ENCODE assay signal across 8 cellular contexts in the genomic region with DNA sequence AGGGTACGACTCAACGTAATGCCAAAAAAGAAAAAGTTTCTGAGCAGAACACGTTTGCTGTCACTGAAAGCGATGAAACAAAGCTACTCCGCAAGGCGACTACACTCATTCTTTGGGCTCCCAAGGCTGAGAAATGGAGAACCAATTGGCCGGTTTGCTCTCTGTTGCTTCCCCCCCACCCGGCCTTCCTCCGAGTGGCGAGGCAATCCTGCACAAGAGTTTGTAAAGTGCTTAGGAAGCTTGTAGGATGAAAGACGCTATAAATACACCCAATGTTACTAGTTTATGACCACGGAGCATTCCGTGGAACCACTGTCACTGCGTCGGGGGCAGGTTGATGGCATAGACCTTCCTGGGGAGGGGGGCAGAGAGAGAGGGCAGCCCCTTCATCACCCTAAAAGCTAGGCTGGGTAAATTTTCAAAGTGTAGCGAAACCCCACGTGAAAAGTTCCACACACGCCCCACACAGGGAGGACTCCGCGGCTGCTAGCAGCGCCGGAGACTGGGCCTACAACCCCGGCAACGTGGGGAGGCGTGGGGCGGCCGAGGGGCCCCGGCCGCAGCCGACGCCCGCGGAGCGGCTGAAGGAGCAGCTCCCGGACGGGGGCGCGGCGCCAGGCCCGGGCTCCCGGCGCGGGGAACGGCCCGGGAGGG. TPM values are rescaled to one million over a fixed set of nuclear protein-coding genes. Genes with fewer than 3 reads are reported as not detected.
DNase-seq lines count a peak whose midpoint lies in the region; ATAC-seq and TF ChIP-seq lines count a peak whose summit lies in the region.

No MANE protein-coding gene starts in this region.

- H3K27me3 ChIP-seq in DND-41 (ENCODE audit: insufficient read depth, low read length, poor library complexity), result no peaks in the 10 kb centered on the region
- no peaks in the 10 kb centered on the region for H3K27me3 ChIP-seq in foreskin keratinocyte
- H3K27me3 ChIP-seq in neural progenitor cell, result no peaks in the 10 kb centered on the region

- H3K9ac ChIP-seq in DND-41 (ENCODE audit: low read depth, low read length) (peak overlapping the region; percentile 79), neural progenitor cell (peak overlapping the region; percentile 83)

- peak overlapping the region; percentile 96 for H3K27ac Mint-ChIP-seq in activated T-helper 17 cell treated with anti-CD3 and anti-CD28 coated beads, Interleukin-2, amount 50 U/mL, for 72 hours
- peak overlapping the region; percentile 99 for H3K27ac Mint-ChIP-seq in neural progenitor cell

- H3K4me1 ChIP-seq in DND-41 (ENCODE audit: insufficient read depth, low read length), result peaks cover 65% of the 10 kb centered on the region
- H3K4me1 ChIP-seq in foreskin keratinocyte, result peaks cover 9% of the 10 kb centered on the region
- peaks cover 25% of the 10 kb centered on the region for H3K4me1 ChIP-seq in neural progenitor cell

- H3K4me3 ChIP-seq in DND-41 (ENCODE audit: low read depth in 1 of 2, low read length in 2 of 2), result peak overlapping the region; percentile 86 to 92; a peak in 3 of 4 replicates
- peak overlapping the region; percentile 94 for H3K4me3 ChIP-seq in neural progenitor cell

- H3K4me3 Mint-ChIP-seq in activated T-helper 17 cell treated with anti-CD3 and anti-CD28 coated beads, Interleukin-2, amount 50 U/mL, for 72 hours, result peak overlapping the region; percentile 99
- peak overlapping the region; percentile 100 for H3K4me3 Mint-ChIP-seq in neural progenitor cell

- TF ChIP-seq CTCF in DND-41 (IDR thresholded peaks at IDR 0.05; ENCODE audit: borderline replicate concordance, extremely low read depth, low read length, poor library complexity, severe bottlenecking), result no peak
- no peak for TF ChIP-seq CTCF in foreskin keratinocyte (conservative IDR thresholded peaks at IDR 0.05)
- no peak for TF ChIP-seq CTCF in neural progenitor cell (IDR thresholded peaks at IDR 0.05)

- H3K36me3 ChIP-seq in DND-41 (ENCODE audit: insufficient read depth, low read length), result peaks cover 14% of the 10 kb centered on the region; the same call in 1 of the 2 replicates
- H3K36me3 ChIP-seq in neural progenitor cell, result peaks cover 3% of the 10 kb centered on the region

- no peaks in the 10 kb centered on the region for H3F3A ChIP-seq in neural progenitor cell (ENCODE audit: low read depth)

- peaks cover 57% of the 10 kb centered on the region for H3K79me2 ChIP-seq in DND-41 (ENCODE audit: insufficient read depth, low read length)
- peaks cover 59% of the 10 kb centered on the region for H3K79me2 ChIP-seq in neural progenitor cell (ENCODE audit: low read depth)

- peak overlapping the region; percentile 46; the same call in 1 of the 2 replicates for H2AFZ ChIP-seq in DND-41 (ENCODE audit: low read depth, low read length)
- no peak overlapping the region for H2AFZ ChIP-seq in neural progenitor cell (replicated peaks)

- H3K9me3 Mint-ChIP-seq in activated T-helper 17 cell treated with anti-CD3 and anti-CD28 coated beads, Interleukin-2, amount 50 U/mL, for 72 hours, result no peaks in the 10 kb centered on the region
- peaks cover 20% of the 10 kb centered on the region for H3K9me3 Mint-ChIP-seq in neural progenitor cell

- peaks cover 49% of the 10 kb centered on the region for H4K20me1 ChIP-seq in DND-41 (ENCODE audit: insufficient read depth, low read length)
- peaks cover 50% of the 10 kb centered on the region for H4K20me1 ChIP-seq in neural progenitor cell (ENCODE audit: low read depth)

- no peak for ATAC-seq in DND-41 (ENCODE audit: insufficient read depth, low read depth)
- ATAC-seq in GM21786 (IDR thresholded peaks at IDR 0.05; ENCODE audit: unreplicated experiment), result peak; percentile 0
- ATAC-seq in activated T-helper 17 cell treated with anti-CD3 and anti-CD28 coated beads, Interleukin-2, amount 50 U/mL, for 72 hours (replicated peaks), result no peak
- peak; percentile 1 for ATAC-seq in foreskin keratinocyte
- no peak for ATAC-seq in HG02610 (IDR thresholded peaks at IDR 0.05; ENCODE audit: unreplicated experiment)

- H3K4me1 Mint-ChIP-seq in activated T-helper 17 cell treated with anti-CD3 and anti-CD28 coated beads, Interleukin-2, amount 50 U/mL, for 72 hours, result peaks cover 10% of the 10 kb centered on the region
- peaks cover 16% of the 10 kb centered on the region for H3K4me1 Mint-ChIP-seq in neural progenitor cell

- H3K4me2 ChIP-seq in DND-41 (ENCODE audit: insufficient read depth, low read length) (peak overlapping the region; percentile 90), neural progenitor cell (peak overlapping the region; percentile 94)

- DNase-seq in DND-41 (peak; percentile 48), MV-4-11 (lab: John Stamatoyannopoulos, UW) (peak; percentile 23), foreskin keratinocyte (peak in 1 of 2 donors; percentile 28), neural progenitor cell (ENCODE audit: low spot score) (peak; percentile 68), NCI-H446 treated with DMSO at 0.1 percent for 48 hours (lab: John Stamatoyannopoulos, UW) (no peak)

- H3K9me3 ChIP-seq in DND-41 (ENCODE audit: insufficient read depth, low read length, severe bottlenecking) (no peaks in the 10 kb centered on the region), neural progenitor cell (ENCODE audit: low read depth) (no peaks in the 10 kb centered on the region)

- peaks cover 56% of the 10 kb centered on the region for H3K36me3 Mint-ChIP-seq in activated T-helper 17 cell treated with anti-CD3 and anti-CD28 coated beads, Interleukin-2, amount 50 U/mL, for 72 hours (ENCODE audit: low read depth)
- peaks cover 33% of the 10 kb centered on the region for H3K36me3 Mint-ChIP-seq in neural progenitor cell

- no peaks in the 10 kb centered on the region for H3K27me3 Mint-ChIP-seq in activated T-helper 17 cell treated with anti-CD3 and anti-CD28 coated beads, Interleukin-2, amount 50 U/mL, for 72 hours
- H3K27me3 Mint-ChIP-seq in neural progenitor cell (ENCODE audit: insufficient read depth, low read depth), result peaks cover 2% of the 10 kb centered on the region

- H3K27ac ChIP-seq in DND-41 (ENCODE audit: low read length), result peak overlapping the region; percentile 63
- H3K27ac ChIP-seq in foreskin keratinocyte, result peak overlapping the region; percentile 8
- no peak overlapping the region for H3K27ac ChIP-seq in neural progenitor cell

RNA-seq across cellular contexts. Expression of a gene that starts 0.9 kb away (rescaled TPM):
- 100 to 1,000 TPM in 1 of 2 donors, 10 to 100 TPM in 1; 96.1 to 128 TPM for total RNA-seq in activated T-helper 17 cell treated with anti-CD3 and anti-CD28 coated beads, Interleukin-2, amount 50 U/mL, for 72 hours
- 83.5 and 87.5 TPM in 2 replicates for total RNA-seq in foreskin keratinocyte
- 58.8 and 65.2 TPM in 2 replicates for polyA plus RNA-seq in foreskin keratinocyte
- 82.2 and 196 TPM in 2 replicates for total RNA-seq in neural progenitor cell (ENCODE audit: low replicate concordance)

Comparison
In these comparisons a context has a peak if more than half of its experiments do, and no peak if none do; other contexts are left out.
1. ATAC-seq: peak in GM21786 (single experiment) and foreskin keratinocyte (single experiment); none in DND-41 (single experiment), activated T-helper 17 cell treated with anti-CD3 and anti-CD28 coated beads, Interleukin-2, amount 50 U/mL, for 72 hours (single experiment) and HG02610 (single experiment).